In genomic region chr16:66899945-66900688, GRCh38 we compare ENCODE assay signal across 8 cellular contexts. TPM values are rescaled to one million over a fixed set of nuclear protein-coding genes. Genes with fewer than 3 reads are reported as not detected.
DNase-seq lines count a peak whose midpoint lies in the region; ATAC-seq, FAIRE-seq and TF ChIP-seq lines count a peak whose summit lies in the region.
"Had no signal": no experiment of that assay in that cellular context is flagged by ENCODE, and none has a peak within 500 bp of the region (broad histone marks: within the 10 kb centered on the region; RNA-seq: fewer than 3 reads in every experiment).

No MANE protein-coding gene starts in this region.

- FAIRE-seq in small intestine (lab: Jason Lieb, UNC), result no peak

- TF ChIP-seq CTCF in esophagus squamous epithelium (IDR thresholded peaks at IDR 0.05), result no peak

- H3K36me3 ChIP-seq in esophagus squamous epithelium, result no peaks in the 10 kb centered on the region
- H3K36me3 ChIP-seq in small intestine (ENCODE audit: control insufficient read depth in 2 of 2, insufficient read depth in 2 of 2, low read length in 2 of 2), result no peaks in the 10 kb centered on the region

- WGBS in esophagus squamous epithelium, 2 donors, result 10 to 23% methylated on average over 4 to 7 of the region's 9 CpGs
- 15 to 26% (median 23%) methylated on average over 9 of the region's 9 CpGs for WGBS in small intestine, 3 donors

- ATAC-seq in HG03520 (IDR thresholded peaks at IDR 0.05; ENCODE audit: unreplicated experiment), result no peak

- peak overlapping the region in 1 of 4 donors; percentile 5 for H3K4me3 ChIP-seq in esophagus squamous epithelium
- H3K4me3 ChIP-seq in small intestine (ENCODE audit: low read depth in 1 of 2, low read length in 2 of 2), result no peak overlapping the region

- H3K27me3 ChIP-seq in esophagus squamous epithelium (no peaks in the 10 kb centered on the region), small intestine (ENCODE audit: control insufficient read depth in 2 of 2, insufficient read depth in 2 of 2, low read length in 2 of 2) (no peaks in the 10 kb centered on the region)

- intact Hi-C loops in esophagus squamous epithelium (cut with DNase I), result loop anchor here (5.0 kb wide), 1 partner anchor 32 kb away; the partner anchor contains the start of gene CIAO2B

- no peaks in the 10 kb centered on the region for H3K9me3 ChIP-seq in esophagus squamous epithelium
- no peaks in the 10 kb centered on the region for H3K9me3 ChIP-seq in small intestine (ENCODE audit: control insufficient read depth, low read depth)

- TF ChIP-seq POLR2A in esophagus squamous epithelium (IDR thresholded peaks at IDR 0.05), result no peak

- H3K27ac ChIP-seq in esophagus squamous epithelium (peak overlapping the region; percentile 80 to 93 (median 90)), small intestine (ENCODE audit: low read depth in 1 of 2, low read length in 1 of 2) (peak overlapping the region; percentile 89 to 91)
- H3K27ac ChIP-seq: 22Rv1 had no signal

- DNase-seq in DMS 273 (lab: John Stamatoyannopoulos, UW; ENCODE audit: unreplicated experiment), result peak; percentile 96
- no peak for DNase-seq in DMS 273 treated with DMSO at 0.1 percent for 48 hours (lab: John Stamatoyannopoulos, UW)
- no peak for DNase-seq in esophagus squamous epithelium (lab: John Stamatoyannopoulos, UW)
- DNase-seq in small intestine, result peak; percentile 95
- no peak for DNase-seq in DMS114 treated with DMSO at 0.1 percent for 48 hours (lab: John Stamatoyannopoulos, UW; ENCODE audit: unreplicated experiment)

- H3K4me1 ChIP-seq in esophagus squamous epithelium (peaks cover 61 to 100% (median 85%) of the 10 kb centered on the region in 3 donors), small intestine (ENCODE audit: control insufficient read depth in 2 of 2, insufficient read depth in 1 of 2, low read depth in 1 of 2, low read length in 1 of 2) (peaks cover 8 to 24% of the 10 kb centered on the region in 2 donors)

RNA-seq across cellular contexts. Expression of gene CDH16, which starts 18.6 kb away (rescaled TPM):
- 1 to 10 TPM; 1.9 to 6.3 (median 4.1) TPM for total RNA-seq in esophagus squamous epithelium
- 1 to 10 TPM in 2 of 3 donors, under 1 TPM in 1; 0.91 to 5.4 (median 3.5) TPM for polyA plus RNA-seq in small intestine
- total RNA-seq: activated CD8-positive, alpha-beta memory T cell treated with anti-CD3 and anti-CD28 coated beads for 36 hours had no signal

RNA-seq across cellular contexts. Expression of gene PDP2, which starts 19.8 kb away (rescaled TPM):
- 10 to 100 TPM in 2 of 4 donors, 1 to 10 TPM in 2; 4.1 to 12.9 (median 9.4) TPM for total RNA-seq in esophagus squamous epithelium
- polyA plus RNA-seq in small intestine, result 1 to 10 TPM; 1.6 to 6.0 (median 2.7) TPM

RNA-seq across cellular contexts. Expression of gene RRAD, which starts 25.2 kb away (rescaled TPM):
- total RNA-seq in esophagus squamous epithelium, result 100 to 1,000 TPM in 2 of 4 donors, 10 to 100 TPM in 2; 68.7 to 208 (median 129) TPM
- polyA plus RNA-seq in small intestine, result 10 to 100 TPM in 1 of 3 donors, 1 to 10 TPM in 2; 2.2 to 10.9 (median 4.9) TPM

RNA-seq across cellular contexts. Expression of gene CIAO2B, which starts 34.1 kb away (rescaled TPM):
- total RNA-seq in esophagus squamous epithelium, result 100 to 1,000 TPM; 112 to 153 (median 126) TPM
- 100 to 1,000 TPM; 219 to 274 (median 245) TPM for polyA plus RNA-seq in small intestine

RNA-seq across cellular contexts. Expression of gene CES2, which starts 35.2 kb away (rescaled TPM):
- 100 to 1,000 TPM; 120 to 250 (median 170) TPM for total RNA-seq in esophagus squamous epithelium
- 100 to 1,000 TPM; 254 to 337 (median 333) TPM for polyA plus RNA-seq in small intestine

Comparison
In these comparisons a context has a peak if more than half of its experiments do, and no peak if none do; other contexts are left out.
1. DNase-seq: peak in DMS 273 (single experiment) and small intestine (single experiment); none in DMS 273 treated with DMSO at 0.1 percent for 48 hours (single experiment), esophagus squamous epithelium (single experiment) and DMS114 treated with DMSO at 0.1 percent for 48 hours (single experiment).